ENCODE assay signal across 24 cellular contexts in the genomic region with DNA sequence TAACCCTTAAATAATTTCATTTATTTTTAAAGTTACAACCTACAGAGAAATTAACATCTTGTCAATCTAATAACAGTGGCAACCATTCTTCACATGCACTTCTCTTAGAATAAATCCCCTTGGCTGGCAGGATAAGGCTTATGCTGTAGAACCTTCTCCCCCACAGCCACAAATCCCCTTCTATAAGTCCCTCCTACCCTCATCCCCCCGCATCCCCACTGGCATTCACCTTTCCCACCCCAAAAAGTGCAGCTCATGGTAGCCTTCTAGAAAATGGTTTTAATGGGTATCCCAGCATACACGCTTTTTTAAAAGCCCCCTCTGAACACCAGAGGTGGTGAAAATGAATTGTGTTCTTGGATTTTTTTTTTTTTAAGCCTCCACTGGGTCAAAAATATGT. TPM values are rescaled to one million over a fixed set of nuclear protein-coding genes. Genes with fewer than 3 reads are reported as not detected.
DNase-seq lines count a peak whose midpoint lies in the region; ATAC-seq, FAIRE-seq and TF ChIP-seq lines count a peak whose summit lies in the region.
"Had no signal": no experiment of that assay in that cellular context is flagged by ENCODE, and none has a peak within 500 bp of the region (broad histone marks: within the 10 kb centered on the region; RNA-seq: fewer than 3 reads in every experiment).

No MANE protein-coding gene starts in this region.

- no peak overlapping the region for H2BK120ac ChIP-seq in mesenchymal stem cell (ENCODE audit: low read depth, low read length)

- no peak overlapping the region for H3K4me3 Mint-ChIP-seq in activated T-helper 17 cell treated with anti-CD3 and anti-CD28 coated beads, Interleukin-2, amount 50 U/mL, for 72 hours
- H3K4me3 Mint-ChIP-seq: activated T-cell treated with anti-CD3 and anti-CD28 coated beads, Interleukin-2, amount 50 U/mL, for 4 hours; CD14-positive monocyte; nephron; T-helper 2 cell treated with Interferon-gamma antibody and Interleukin-4, amounts not matched to agents 5 μg/mL and 100 μg/mL, for 36 hours had no signal

- H2BK12ac ChIP-seq in mesenchymal stem cell (ENCODE audit: low read length in 2 of 2), result no peak overlapping the region

- H4K8ac ChIP-seq in mesenchymal stem cell (ENCODE audit: low read length), result no peak overlapping the region

- no peak for FAIRE-seq in H54 (lab: Jason Lieb, UNC)
- FAIRE-seq: endometrium, G401.6 had no signal

- peak overlapping the region; percentile 86 for H3K27ac Mint-ChIP-seq in activated T-helper 17 cell treated with anti-CD3 and anti-CD28 coated beads, Interleukin-2, amount 50 U/mL, for 72 hours

- WGBS in heart left ventricle, 4 donors, result 95 to 97% (median 96%) methylated on average over 2 of the region's 2 CpGs
- 100% methylated on average over 2 of the region's 2 CpGs for WGBS in mesenchymal stem cell

- H3K36me3 ChIP-seq in left ventricle myocardium inferior, result peaks cover 95% of the 10 kb centered on the region
- peaks cover 0 to 100% (median 98%) of the 10 kb centered on the region in 9 donors for H3K36me3 ChIP-seq in heart left ventricle
- H3K36me3 ChIP-seq in mesenchymal stem cell (ENCODE audit: control insufficient read depth in 1 of 2, insufficient read depth in 2 of 2, low read depth in 1 of 2, low read length in 2 of 2), result peaks cover 26 to 100% of the 10 kb centered on the region in 2 experiments
- peaks cover 0 to 80% of the 10 kb centered on the region in 2 donors for H3K36me3 ChIP-seq in vagina
- H3K36me3 ChIP-seq: breast epithelium had no signal

- no peak overlapping the region for H4K91ac ChIP-seq in mesenchymal stem cell (ENCODE audit: low read length)

- no peak overlapping the region for H3K18ac ChIP-seq in mesenchymal stem cell (ENCODE audit: low read depth in 1 of 2, low read length in 2 of 2)

- no peaks in the 10 kb centered on the region for H3K9me3 Mint-ChIP-seq in activated T-helper 17 cell treated with anti-CD3 and anti-CD28 coated beads, Interleukin-2, amount 50 U/mL, for 72 hours
- H3K9me3 Mint-ChIP-seq: activated T-cell treated with anti-CD3 and anti-CD28 coated beads, Interleukin-2, amount 50 U/mL, for 4 hours; CD14-positive monocyte; nephron; T-helper 2 cell treated with Interferon-gamma antibody and Interleukin-4, amounts not matched to agents 5 μg/mL and 100 μg/mL, for 36 hours had no signal

- ATAC-seq in heart left ventricle (no peak), HG03175 (IDR thresholded peaks at IDR 0.05; ENCODE audit: unreplicated experiment) (no peak), HG03432 (IDR thresholded peaks at IDR 0.05; ENCODE audit: unreplicated experiment) (no peak)
- no peak for ATAC-seq in activated T-helper 17 cell treated with anti-CD3 and anti-CD28 coated beads, Interleukin-2, amount 50 U/mL, for 72 hours (replicated peaks)
- ATAC-seq: activated T-cell treated with anti-CD3 and anti-CD28 coated beads, Interleukin-2, amount 50 U/mL, for 4 hours; right lobe of liver had no signal

- DNase-seq in left ventricle myocardium inferior, result no peak
- no peak for DNase-seq in heart left ventricle
- DNase-seq in mesenchymal stem cell, result no peak
- DNase-seq in vagina (ENCODE audit: extremely low spot score in 2 of 2), result no peak
- DNase-seq in H54 (ENCODE audit: insufficient read length, low spot score), result no peak
- DNase-seq: activated T-cell treated with anti-CD3 and anti-CD28 coated beads, Interleukin-2, amount 50 U/mL, for 4 hours; cortex of kidney; glutamatergic neuron; HCEC 1CT; KG1; NCI-H1436; NCI-H524; right lobe of liver; stimulated activated CD8-positive, alpha-beta memory T cell treated with anti-CD3 and anti-CD28 coated beads, Interleukin-4, amount 100 ng/mL, for 48 hours; testis had no signal

- H3K4me3 ChIP-seq in left ventricle myocardium inferior (no peak overlapping the region), heart left ventricle (no peak overlapping the region), mesenchymal stem cell (ENCODE audit: insufficient read depth in 1 of 2, low read depth in 1 of 2, low read length in 2 of 2) (no peak overlapping the region), vagina (no peak overlapping the region)
- H3K4me3 ChIP-seq: breast epithelium, right lobe of liver, testis had no signal

- no peak overlapping the region for H2AFZ ChIP-seq in mesenchymal stem cell (ENCODE audit: low read depth, low read length)

- no peaks in the 10 kb centered on the region for H3K27me3 Mint-ChIP-seq in activated T-helper 17 cell treated with anti-CD3 and anti-CD28 coated beads, Interleukin-2, amount 50 U/mL, for 72 hours

- no peak overlapping the region for H3K14ac ChIP-seq in mesenchymal stem cell (ENCODE audit: low read length in 2 of 2)

- intact Hi-C loops in left ventricle myocardium inferior (cut with micrococcal nuclease) (no loop called here), heart left ventricle (cut with DNase I) (loop anchor here in 1 of 10 donors (5.0 kb wide), 1 partner anchor 38 kb away; no protein-coding TSS in a partner anchor), vagina (cut with DNase I) (no loop called here)

- no peak overlapping the region for H3K4ac ChIP-seq in mesenchymal stem cell (ENCODE audit: low read depth in 1 of 2, low read length in 2 of 2)

- no peak overlapping the region for H3K23ac ChIP-seq in mesenchymal stem cell (ENCODE audit: low read length in 2 of 2)

- peak overlapping the region; percentile 22 for H3K9ac ChIP-seq in mesenchymal stem cell (ENCODE audit: low read length)

- TF ChIP-seq CTCF in left ventricle myocardium inferior (IDR thresholded peaks at IDR 0.05; ENCODE audit: borderline replicate concordance) (no peak), heart left ventricle (IDR thresholded peaks at IDR 0.05) (no peak), vagina (IDR thresholded peaks at IDR 0.05) (no peak)

- H3K4me2 ChIP-seq in mesenchymal stem cell (ENCODE audit: low read length, poor library complexity, severe bottlenecking), result no peak overlapping the region

- no peak for TF ChIP-seq POLR2A in heart left ventricle (IDR thresholded peaks at IDR 0.05)
- TF ChIP-seq POLR2A in vagina (IDR thresholded peaks at IDR 0.05), result no peak
- no peak for TF ChIP-seq POLR2A in H54 (IDR thresholded peaks at IDR 0.05; ENCODE audit: low read depth, low read length)

- H2BK15ac ChIP-seq in mesenchymal stem cell (ENCODE audit: low read depth, poor library complexity, severe bottlenecking), result no peak overlapping the region

- H3K27me3 ChIP-seq in left ventricle myocardium inferior (ENCODE audit: low read depth) (no peaks in the 10 kb centered on the region), heart left ventricle (no peaks in the 10 kb centered on the region), mesenchymal stem cell (ENCODE audit: control insufficient read depth in 1 of 2, insufficient read depth in 1 of 2, low read length in 2 of 2) (no peaks in the 10 kb centered on the region), vagina (no peaks in the 10 kb centered on the region)
- H3K27me3 ChIP-seq: breast epithelium, right lobe of liver, testis had no signal

- H3K4me1 Mint-ChIP-seq in activated T-helper 17 cell treated with anti-CD3 and anti-CD28 coated beads, Interleukin-2, amount 50 U/mL, for 72 hours, result peaks cover 9% of the 10 kb centered on the region
- H3K4me1 Mint-ChIP-seq: CD14-positive monocyte had no signal

- H3K9me3 ChIP-seq in left ventricle myocardium inferior (replicated peaks), result no peaks in the 10 kb centered on the region
- H3K9me3 ChIP-seq in heart left ventricle, result no peaks in the 10 kb centered on the region
- no peaks in the 10 kb centered on the region for H3K9me3 ChIP-seq in mesenchymal stem cell (ENCODE audit: control insufficient read depth, low read length)
- no peaks in the 10 kb centered on the region for H3K9me3 ChIP-seq in vagina
- H3K9me3 ChIP-seq: breast epithelium, right lobe of liver, testis had no signal

- H3K79me1 ChIP-seq in mesenchymal stem cell (replicated peaks; ENCODE audit: low read length, poor library complexity, severe bottlenecking), result peaks cover 3% of the 10 kb centered on the region

- H3K27ac ChIP-seq in left ventricle myocardium inferior (replicated peaks) (peak overlapping the region; percentile 70), heart left ventricle (no peak overlapping the region), mesenchymal stem cell (ENCODE audit: low read length, poor library complexity, severe bottlenecking) (no peak overlapping the region), vagina (peak overlapping the region; percentile 11)
- H3K27ac ChIP-seq: right lobe of liver had no signal

- no peak overlapping the region for H2BK5ac ChIP-seq in mesenchymal stem cell (ENCODE audit: low read depth, low read length, poor library complexity, severe bottlenecking)

- H3K36me3 Mint-ChIP-seq in activated T-helper 17 cell treated with anti-CD3 and anti-CD28 coated beads, Interleukin-2, amount 50 U/mL, for 72 hours (ENCODE audit: low read depth), result peaks cover 100% of the 10 kb centered on the region

- no peak overlapping the region for H2AK5ac ChIP-seq in mesenchymal stem cell (ENCODE audit: low read length, severe bottlenecking)

- H3K4me1 ChIP-seq in left ventricle myocardium inferior, result peaks cover 35% of the 10 kb centered on the region
- H3K4me1 ChIP-seq in heart left ventricle, result peaks cover 0 to 25% (median 3%) of the 10 kb centered on the region in 12 donors
- no peaks in the 10 kb centered on the region for H3K4me1 ChIP-seq in mesenchymal stem cell (ENCODE audit: control insufficient read depth, insufficient read depth, low read depth, low read length)
- no peaks in the 10 kb centered on the region for H3K4me1 ChIP-seq in vagina
- H3K4me1 ChIP-seq: right lobe of liver had no signal

RNA-seq across cellular contexts. Expression of a gene that starts 49.2 kb away (rescaled TPM):
- 26.2 TPM for total RNA-seq in left ventricle myocardium inferior
- total RNA-seq in heart left ventricle, result 10 to 100 TPM; 15.4 to 38.2 (median 24.9) TPM
- 10 to 100 TPM in 1 of 2 donors, 1 to 10 TPM in 1; 9.1 to 15.1 TPM for polyA plus RNA-seq in heart left ventricle
- 10 to 100 TPM; 32.3 to 38.9 TPM for total RNA-seq in activated T-helper 17 cell treated with anti-CD3 and anti-CD28 coated beads, Interleukin-2, amount 50 U/mL, for 72 hours
- 15.8 TPM for polyA plus RNA-seq in mesenchymal stem cell (2013, experiment 1 of 2)
- polyA plus RNA-seq in mesenchymal stem cell (2013, experiment 2 of 2), result 16.4 TPM
- total RNA-seq in vagina, result 72.4 TPM

Comparison
In these comparisons a context has a peak if more than half of its experiments do, and no peak if none do; other contexts are left out.
1. H3K27ac ChIP-seq: peak in left ventricle myocardium inferior (single experiment) and vagina (single experiment); none in heart left ventricle (0 of 12) and mesenchymal stem cell (single experiment).